13 cellular contexts compared by ENCODE assay signal in genomic region chr9:92455217-92455616, GRCh38. TPM values are rescaled to one million over a fixed set of nuclear protein-coding genes. Genes with fewer than 3 reads are reported as not detected.
DNase-seq lines count a peak whose midpoint lies in the region; ATAC-seq, FAIRE-seq and TF ChIP-seq lines count a peak whose summit lies in the region.
"Had no signal": no experiment of that assay in that cellular context is flagged by ENCODE, and none has a peak within 500 bp of the region (broad histone marks: within the 10 kb centered on the region; RNA-seq: fewer than 3 reads in every experiment).

No MANE protein-coding gene starts in this region.

- no peaks in the 10 kb centered on the region for H3K9me3 ChIP-seq in iPS DF 6.9 (ENCODE audit: control insufficient read depth, insufficient read depth, low read length)

- CTCF ChIA-PET in HEK293T (lab: Yijun Ruan, JAX): no interaction called here

- no peaks in the 10 kb centered on the region for H3K27me3 ChIP-seq in iPS DF 6.9 (ENCODE audit: control insufficient read depth, insufficient read depth, low read length)
- H3K27me3 ChIP-seq: spleen had no signal

- no peak overlapping the region for H3K4me3 ChIP-seq in iPS DF 6.9 (ENCODE audit: low read length)
- H3K4me3 ChIP-seq: spleen had no signal

- POLR2A ChIA-PET in HEK293T (lab: Yijun Ruan, JAX): no interaction called here

- in situ Hi-C loops in SK-MEL-5 (cut with HindIII; ENCODE audit: low pct_unique_long_range_greater_than_20kb, low sequenced_read_pairs): no loop called here

- DNase-seq in D721Med (ENCODE audit: insufficient read length, low spot score) (no peak), HEK293T (ENCODE audit: extremely low spot score) (peak; percentile 38), SK-MEL-5 (ENCODE audit: low read depth, low spot score) (peak; percentile 32), iPS DF 6.9 (ENCODE audit: low read depth, low spot score) (peak; percentile 13), COLO829 (ENCODE audit: low spot score) (no peak)
- DNase-seq: activated CD4-positive, alpha-beta T cell treated with anti-CD3 and anti-CD28 coated beads, Interleukin-2, amount 10 ng/mL, durations not matched to agents 7 days and 5 days; Right ventricle myocardium superior; spleen had no signal

- no peak for FAIRE-seq in D721Med (lab: Jason Lieb, UNC)

- H3K27ac ChIP-seq in iPS DF 6.9 (ENCODE audit: low read length): no peak overlapping the region
- H3K27ac ChIP-seq: spleen had no signal

- TF ChIP-seq CTCF in D721Med (IDR thresholded peaks at IDR 0.05; ENCODE audit: insufficient read depth, missing control alignments): peak; percentile 13

- WGBS in iPS DF 6.9 (ENCODE audit: insufficient coverage, insufficient read length): no CpG with 5 or more reads among the region's 3 CpGs

- no peaks in the 10 kb centered on the region for H3K36me3 ChIP-seq in iPS DF 6.9 (ENCODE audit: control insufficient read depth, insufficient read depth, low read length)
- H3K36me3 ChIP-seq: spleen had no signal

- ATAC-seq in HG03469 (IDR thresholded peaks at IDR 0.05; ENCODE audit: unreplicated experiment): no peak
- ATAC-seq in HG03108 (IDR thresholded peaks at IDR 0.05; ENCODE audit: unreplicated experiment): no peak
- ATAC-seq in HG03520 (IDR thresholded peaks at IDR 0.05; ENCODE audit: unreplicated experiment): no peak

- no peaks in the 10 kb centered on the region for H3K4me1 ChIP-seq in iPS DF 6.9 (ENCODE audit: control insufficient read depth, insufficient read depth, low read length)
- H3K4me1 ChIP-seq: spleen had no signal

TF ChIP-seq in HEK293T, 16 proteins besides CTCF, POLR2A, EP300 and RAD21:
- TF ChIP-seq SUZ12 (IDR thresholded peaks at IDR 0.05) (no peak), NFRKB (IDR thresholded peaks at IDR 0.05) (no peak), FOXK2 (IDR thresholded peaks at IDR 0.05) (no peak), ELF4 (IDR thresholded peaks at IDR 0.05) (no peak), HDGF (IDR thresholded peaks at IDR 0.05; ENCODE audit: borderline replicate concordance) (no peak), PKNOX1 (IDR thresholded peaks at IDR 0.05) (no peak), FOXM1 (IDR thresholded peaks at IDR 0.05; ENCODE audit: borderline replicate concordance) (no peak), ARNT (IDR thresholded peaks at IDR 0.05) (no peak), BHLHE40 (IDR thresholded peaks at IDR 0.05; ENCODE audit: borderline replicate concordance) (no peak)

RNA-seq across cellular contexts. Expression of gene ASPN, which starts 27.1 kb away (rescaled TPM):
- total RNA-seq in SK-MEL-5 (2014; rRNA removed; shearing (Covaris generic)): not detected in 2 replicates
- not detected in 2 replicates for polyA plus RNA-seq in SK-MEL-5 (2015; cell fraction: cytosol; rRNA removed)
- polyA plus RNA-seq in SK-MEL-5 (2015; cell fraction: nucleus; rRNA removed): not detected in 2 replicates
- total RNA-seq: activated CD4-positive, alpha-beta T cell treated with anti-CD3 and anti-CD28 coated beads, Interleukin-2, amount 10 ng/mL, durations not matched to agents 7 days and 5 days had no signal

RNA-seq across cellular contexts. Expression of gene OMD, which starts 30.9 kb away (rescaled TPM):
- total RNA-seq in SK-MEL-5 (2014; rRNA removed; shearing (Covaris generic)): not detected in 2 replicates
- polyA plus RNA-seq in SK-MEL-5 (2015; cell fraction: cytosol; rRNA removed): not detected in 2 replicates
- not detected in 2 replicates for polyA plus RNA-seq in SK-MEL-5 (2015; cell fraction: nucleus; rRNA removed)
- total RNA-seq: activated CD4-positive, alpha-beta T cell treated with anti-CD3 and anti-CD28 coated beads, Interleukin-2, amount 10 ng/mL, durations not matched to agents 7 days and 5 days; M059J; mesothelial cell of epicardium had no signal

RNA-seq across cellular contexts. Expression of gene OGN, which starts 50.8 kb away (rescaled TPM):
- not detected in 2 replicates for total RNA-seq in SK-MEL-5 (2014; rRNA removed; shearing (Covaris generic))
- not detected in 2 replicates for polyA plus RNA-seq in SK-MEL-5 (2015; cell fraction: cytosol; rRNA removed)
- polyA plus RNA-seq in SK-MEL-5 (2015; cell fraction: nucleus; rRNA removed): not detected in 2 replicates
- total RNA-seq: M059J had no signal

Comparison
In these comparisons a context has a peak if more than half of its experiments do, and no peak if none do; other contexts are left out.
1. DNase-seq: peak in HEK293T (single experiment), SK-MEL-5 (single experiment) and iPS DF 6.9 (single experiment); none in D721Med (single experiment) and COLO829 (single experiment).